20 cellular contexts compared by ENCODE assay signal in the genomic region with DNA sequence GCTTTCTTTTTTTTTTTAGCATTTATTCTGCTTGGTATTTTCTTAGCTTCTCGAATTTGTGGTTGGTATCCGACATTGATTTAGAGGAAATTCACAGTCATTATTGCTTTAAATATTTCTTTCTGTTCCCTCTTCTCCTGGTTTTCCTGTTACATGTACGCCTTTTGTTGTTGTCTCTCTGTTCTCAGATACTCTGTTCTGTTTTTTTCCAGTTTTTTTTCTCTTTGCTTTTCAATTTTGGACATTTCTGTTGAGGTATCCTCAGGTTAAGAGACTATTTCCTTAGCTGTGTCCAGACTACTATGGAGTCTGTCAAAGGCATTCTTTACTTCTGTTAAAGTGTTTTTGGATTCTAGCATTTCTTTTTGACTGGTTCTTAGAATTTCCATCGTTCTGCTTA. TPM values are rescaled to one million over a fixed set of nuclear protein-coding genes. Genes with fewer than 3 reads are reported as not detected.
DNase-seq lines count a peak whose midpoint lies in the region; ATAC-seq, FAIRE-seq and TF ChIP-seq lines count a peak whose summit lies in the region.
"Had no signal": no experiment of that assay in that cellular context is flagged by ENCODE, and none has a peak within 500 bp of the region (broad histone marks: within the 10 kb centered on the region; RNA-seq: fewer than 3 reads in every experiment).

No MANE protein-coding gene starts in this region.

- intact Hi-C loops in HepG2 (cut with micrococcal nuclease; ENCODE audit: unreplicated experiment) (loop anchor here (1.0 to 10.0 kb wide), 3 partner anchors 287 to 364 kb away; no protein-coding TSS in a partner anchor), right lobe of liver (cut with DNase I) (no loop called here)

- H3K4me2 ChIP-seq in HepG2 (ENCODE audit: low read depth, low read length) = no peak overlapping the region
- H3K4me2 ChIP-seq: BLaER1, KMS-11, PC-9 had no signal

- no peak for TF ChIP-seq EP300 in HepG2 (IDR thresholded peaks at IDR 0.05; ENCODE audit: low read depth in 2 of 2, low read length in 2 of 2)
- no peak for TF ChIP-seq EP300 in HepG2 (CRISPR knock-in tag; IDR thresholded peaks at IDR 0.05; ENCODE audit: borderline replicate concordance)

- H3K9ac ChIP-seq in HepG2 (ENCODE audit: insufficient read depth, low read depth, low read length) = no peak overlapping the region
- H3K9ac ChIP-seq: BLaER1, KMS-11 had no signal

- H3K9me3 ChIP-seq in HepG2 (ENCODE audit: low read length) = no peaks in the 10 kb centered on the region
- no peaks in the 10 kb centered on the region for H3K9me3 ChIP-seq in right lobe of liver
- H3K9me3 ChIP-seq in mesodermal cell (ENCODE audit: control insufficient read depth, low read length) = no peaks in the 10 kb centered on the region
- H3K9me3 ChIP-seq: BLaER1 had no signal

- CTCF ChIA-PET in HepG2 (lab: Yijun Ruan, JAX; ENCODE audit: low intra/inter-chr PET ratio, low total read pairs) (interaction anchor here (1.6 to 2.7 kb wide), 2 partner anchors 319 to 364 kb away, joined by 10 read pairs; no protein-coding TSS in a partner anchor), WTC11 (lab: Charles Lee) (interaction anchor here (0.6 kb wide), 1 partner anchor 189 kb away, joined by 3 read pairs; no protein-coding TSS in a partner anchor)

- no peaks in the 10 kb centered on the region for H4K20me1 ChIP-seq in HepG2 (ENCODE audit: insufficient read depth, low read length)
- H4K20me1 ChIP-seq: BLaER1 had no signal

- DNase-seq in HepG2 (ENCODE audit: low spot score) (no peak), right lobe of liver (no peak), WTC11 (ENCODE audit: low spot score) (no peak), urothelium cell line (ENCODE audit: low spot score) (no peak), HPDE6-E6E7 (ENCODE audit: extremely low spot score) (no peak)
- DNase-seq: CD8-positive, alpha-beta T cell; DMS79; HCEC 1CT; NCI-H1048; NCI-H1436 treated with DMSO at 0.1 percent for 48 hours; NCI-H2081; NCI-H510A; PC-9 had no signal

- H3K36me3 Mint-ChIP-seq in WTC11 = peaks cover 4% of the 10 kb centered on the region; the same call in 1 of the 2 replicates

- H3K79me2 ChIP-seq in HepG2 (ENCODE audit: insufficient read depth, low read length) = no peaks in the 10 kb centered on the region

- TF ChIP-seq CTCF in HepG2 (CRISPR knock-in tag; IDR thresholded peaks at IDR 0.05) (no peak), right lobe of liver (IDR thresholded peaks at IDR 0.05) (no peak), WTC11 (IDR thresholded peaks at IDR 0.05) (no peak)

- in situ Hi-C loops in HepG2 (cut with HindIII; ENCODE audit: extremely low pct_ligation_motif_present, low pct_unique_long_range_greater_than_20kb) = no loop called here

- H3K4me3 Mint-ChIP-seq in WTC11 = no peak overlapping the region
- H3K4me3 Mint-ChIP-seq: CD8-positive, alpha-beta T cell had no signal

- no peak overlapping the region for H3K4me3 ChIP-seq in HepG2 (replicated peaks in 1 of 3; ENCODE audit: insufficient read depth in 1 of 3, low read depth in 2 of 3, low read length in 3 of 3)
- H3K4me3 ChIP-seq in right lobe of liver = no peak overlapping the region
- H3K4me3 ChIP-seq in mesodermal cell (ENCODE audit: extremely low read depth, insufficient read depth, low read length, poor library complexity, severe bottlenecking) = no peak overlapping the region
- H3K4me3 ChIP-seq: BLaER1, PC-9 had no signal

- POLR2A ChIA-PET in HepG2 (lab: Yijun Ruan, JAX) = no interaction called here
- POLR2A ChIA-PET in WTC11 (lab: Charles Lee) = no interaction called here

- no peaks in the 10 kb centered on the region for H3K27me3 ChIP-seq in HepG2 (ENCODE audit: control insufficient read depth in 1 of 2, insufficient read depth in 2 of 2, low read length in 2 of 2)
- H3K27me3 ChIP-seq in right lobe of liver = no peaks in the 10 kb centered on the region
- H3K27me3 ChIP-seq: BLaER1 had no signal

- H3K4me1 Mint-ChIP-seq in WTC11 = peaks cover 21% of the 10 kb centered on the region

- H3K36me3 ChIP-seq in HepG2 (replicated peaks in 1 of 2; ENCODE audit: control insufficient read depth in 1 of 2, insufficient read depth in 2 of 2, low read length in 2 of 2) (peaks cover 0 to 5% of the 10 kb centered on the region in 2 experiments; a peak in 3 of 5 replicates), right lobe of liver (no peaks in the 10 kb centered on the region), mesodermal cell (ENCODE audit: control insufficient read depth, insufficient read depth, low read length) (peaks cover 11% of the 10 kb centered on the region)

- ATAC-seq in HepG2 (no peak), right lobe of liver (no peak), WTC11 (no peak), GM21528 (IDR thresholded peaks at IDR 0.05; ENCODE audit: low FRiP score, unreplicated experiment) (no peak), GM19351 (IDR thresholded peaks at IDR 0.05; ENCODE audit: unreplicated experiment) (no peak)

- H3K27ac ChIP-seq in HepG2 (ENCODE audit: extremely low read length, insufficient read depth, low read length) (no peak overlapping the region), right lobe of liver (no peak overlapping the region), mesodermal cell (ENCODE audit: low read depth, low read length, severe bottlenecking) (peak overlapping the region; percentile 23)
- H3K27ac ChIP-seq: BLaER1, HL-60, KMS-11, PC-9 had no signal

- TF ChIP-seq RAD21 in HepG2 (CRISPR knock-in tag; IDR thresholded peaks at IDR 0.05) = no peak

- peak overlapping the region; percentile 61 for H3K27ac Mint-ChIP-seq in WTC11

- no peak for FAIRE-seq in HepG2 (lab: Jason Lieb, UNC)
- FAIRE-seq in urothelium cell line (lab: Jason Lieb, UNC) = no peak
- FAIRE-seq: D721Med had no signal

- no TSS peak for BruUV-seq in HepG2 (replicated peaks; lab: Mats Ljungman, UMichigan)

- H3K4me1 ChIP-seq in HepG2 (ENCODE audit: insufficient read depth, low read length) (no peaks in the 10 kb centered on the region), right lobe of liver (no peaks in the 10 kb centered on the region), mesodermal cell (ENCODE audit: control insufficient read depth, insufficient read depth, low read length, poor library complexity, severe bottlenecking) (no peaks in the 10 kb centered on the region)
- H3K4me1 ChIP-seq: BLaER1 had no signal

- H3K9me3 Mint-ChIP-seq in WTC11 = no peaks in the 10 kb centered on the region
- H3K9me3 Mint-ChIP-seq: CD8-positive, alpha-beta T cell had no signal

- no peak overlapping the region for H2AFZ ChIP-seq in HepG2 (ENCODE audit: low read length)
- H2AFZ ChIP-seq: PC-9 had no signal

- no peak for TF ChIP-seq POLR2A in HepG2 (IDR thresholded peaks at IDR 0.05; ENCODE audit: insufficient read depth in 1 of 2, low read depth in 2 of 2, low read length in 2 of 2)
- TF ChIP-seq POLR2A in right lobe of liver (IDR thresholded peaks at IDR 0.05) = no peak

- 97% methylated on average over 4 of the region's 4 CpGs for WGBS in HepG2 (ENCODE audit: low lambda C conversion rate)
- WGBS in right lobe of liver (ENCODE audit: insufficient coverage, low coverage, low lambda C conversion rate, missing lambda C conversion rate) = 55% methylated on average over 4 of the region's 4 CpGs
- 86% methylated on average over 1 of the region's 4 CpGs; no CpG with 5 or more reads in 1 of the 2 experiments for WGBS in mesodermal cell (ENCODE audit: insufficient coverage in 2 of 2), 2 experiments

- H3K27me3 Mint-ChIP-seq in WTC11 (ENCODE audit: low read depth) = no peaks in the 10 kb centered on the region

TF ChIP-seq in HepG2, 621 proteins besides CTCF, POLR2A, EP300 and RAD21 (continues in another document):
- TF ChIP-seq LCORL (IDR thresholded peaks at IDR 0.05) = no peak
- TF ChIP-seq LCORL (CRISPR knock-in tag; IDR thresholded peaks at IDR 0.05) = no peak
- TF ChIP-seq ZNF143 (CRISPR knock-in tag; IDR thresholded peaks at IDR 0.05) = no peak
- no peak for TF ChIP-seq MXI1 (IDR thresholded peaks at IDR 0.05; ENCODE audit: borderline replicate concordance, low read depth, low read length)

TF ChIP-seq in WTC11, 78 proteins besides CTCF, POLR2A, EP300 and RAD21 (continues in another document):
- TF ChIP-seq, protein P1, sequence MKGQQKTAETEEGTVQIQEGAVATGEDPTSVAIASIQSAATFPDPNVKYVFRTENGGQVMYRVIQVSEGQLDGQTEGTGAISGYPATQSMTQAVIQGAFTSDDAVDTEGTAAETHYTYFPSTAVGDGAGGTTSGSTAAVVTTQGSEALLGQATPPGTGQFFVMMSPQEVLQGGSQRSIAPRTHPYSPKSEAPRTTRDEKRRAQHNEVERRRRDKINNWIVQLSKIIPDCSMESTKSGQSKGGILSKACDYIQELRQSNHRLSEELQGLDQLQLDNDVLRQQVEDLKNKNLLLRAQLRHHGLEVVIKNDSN (CRISPR knock-in tag; IDR thresholded peaks at IDR 0.05) = no peak
- TF ChIP-seq MXD4 (CRISPR knock-in tag; IDR thresholded peaks at IDR 0.05; ENCODE audit: borderline replicate concordance) (no peak), KAT7 (CRISPR knock-in tag; IDR thresholded peaks at IDR 0.05; ENCODE audit: borderline replicate concordance) (no peak)

RNA-seq across cellular contexts. Expression of gene STXBP5, which starts 17.5 kb away (rescaled TPM):
- 19.4 and 21.8 TPM in 2 replicates for total RNA-seq in HepG2 (2016; rRNA removed; fragmentation: Illumina TruSeq; extraction: Trizol)
- 3.0 and 4.1 TPM in 2 replicates for total RNA-seq in HepG2 (2016; cell fraction: cytosol; rRNA removed; fragmentation: Illumina TruSeq; extraction: Trizol; ENCODE audit: low read depth)
- total RNA-seq in HepG2 (2016; cell fraction: insoluble cytoplasmic fraction; rRNA removed; fragmentation: Illumina TruSeq; extraction: Trizol) = 18.5 and 18.8 TPM in 2 replicates
- total RNA-seq in HepG2 (2016; cell fraction: membrane; rRNA removed; fragmentation: Illumina TruSeq; extraction: Trizol) = 6.7 and 8.3 TPM in 2 replicates
- total RNA-seq in HepG2 (2016; cell fraction: nucleus; rRNA removed; fragmentation: Illumina TruSeq; extraction: Trizol) = 36.7 and 39.8 TPM in 2 replicates
- 8.8 and 9.5 TPM in 2 replicates for polyA plus RNA-seq in HepG2 (2011; rRNA removed)
- polyA plus RNA-seq in HepG2 (2011; cell fraction: cytosol; rRNA removed) = 3.9 and 6.8 TPM in 2 replicates
- 7.1 and 11.0 TPM in 2 replicates for polyA plus RNA-seq in HepG2 (2011; cell fraction: nucleus; rRNA removed)
- 5.4 and 7.4 TPM in 2 replicates for polyA plus RNA-seq in HepG2 (2012)
- polyA plus RNA-seq in HepG2 (2016; cell fraction: cytosol; fragmentation: Illumina TruSeq; extraction: Trizol; ENCODE audit: low read depth) = 0.29 and 0.48 TPM in 2 replicates
- 10.8 and 12.3 TPM in 2 replicates for polyA plus RNA-seq in HepG2 (2016; cell fraction: insoluble cytoplasmic fraction; fragmentation: Illumina TruSeq; extraction: Trizol; ENCODE audit: low read depth)
- 1.5 and 1.9 TPM in 2 replicates for polyA plus RNA-seq in HepG2 (2016; cell fraction: membrane; fragmentation: Illumina TruSeq; extraction: Trizol; ENCODE audit: low read depth)
- polyA plus RNA-seq in HepG2 (2016; cell fraction: nucleus; fragmentation: Illumina TruSeq; extraction: Trizol; ENCODE audit: insufficient read depth, low read depth) = 14.3 and 16.7 TPM in 2 replicates
- polyA minus RNA-seq in HepG2 (2011; rRNA and poly(A)+ RNA removed; ENCODE audit: low replicate concordance) = 22.2 and 28.0 TPM in 2 replicates
- 22.2 and 25.0 TPM in 2 replicates for polyA minus RNA-seq in HepG2 (2011; cell fraction: cytosol; rRNA and poly(A)+ RNA removed)
- 87.7 and 92.5 TPM in 2 replicates for polyA minus RNA-seq in HepG2 (2011; cell fraction: nucleus; rRNA and poly(A)+ RNA removed)
- total RNA-seq in right lobe of liver = 1 to 10 TPM; 3.9 to 7.6 (median 5.7) TPM
- 9.9 to 13.2 TPM (median 9.9 TPM) in 3 replicates for total RNA-seq in WTC11 (2021)
- 10.9 TPM for polyA plus RNA-seq in mesodermal cell (2013, experiment 1 of 2)
- polyA plus RNA-seq in mesodermal cell (2013, experiment 2 of 2) = 8.9 TPM
